1 cellular context compared by ENCODE assay signal in the genomic region with DNA sequence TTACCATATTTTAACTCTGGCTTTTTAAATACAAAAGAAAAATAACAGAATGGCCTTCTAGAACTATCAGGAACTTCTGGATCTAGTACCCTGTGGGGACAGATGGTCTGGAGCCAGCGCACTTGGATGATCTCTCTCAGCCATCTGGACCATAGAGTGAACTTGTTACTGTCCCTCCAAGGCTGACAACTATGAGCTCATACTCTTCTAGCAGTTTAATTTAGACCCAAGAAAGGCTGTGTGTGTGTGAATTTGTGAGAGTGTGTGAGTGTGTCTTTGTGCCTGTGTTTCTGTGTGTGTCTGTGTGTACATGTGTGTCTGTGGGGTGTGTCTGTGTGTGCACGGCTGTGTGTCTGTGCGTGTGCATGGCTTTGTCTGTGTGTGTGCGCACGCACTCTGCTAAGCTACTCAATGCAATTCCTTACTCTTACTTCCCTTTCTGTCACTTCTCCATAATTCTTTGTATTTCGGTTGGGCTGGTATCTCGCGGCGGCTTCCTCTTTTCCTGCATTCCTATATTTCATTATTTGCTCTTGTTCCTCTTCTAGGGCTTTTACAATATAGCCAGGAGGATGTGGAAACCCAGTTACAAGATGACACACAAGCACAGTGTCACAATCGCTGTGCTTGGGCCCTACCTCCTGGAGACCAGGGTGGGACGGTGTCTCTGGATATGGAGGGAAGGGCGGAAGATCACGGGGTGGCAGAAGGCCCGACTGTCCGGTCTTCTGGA.
A peak's percentile ranks its signal among the peaks of the same experiment; 100 is the strongest.
TF ChIP-seq lines count a peak whose summit lies in the region.

No MANE protein-coding gene starts in this region.

TF ChIP-seq in K562, 482 proteins besides CTCF, POLR2A, EP300 and RAD21 (continued from another document and continues in another):
- TF ChIP-seq CEBPZ (IDR thresholded peaks at IDR 0.05; ENCODE audit: borderline replicate concordance, low read depth, low read length) (no peak), VEZF1 (CRISPR knock-in tag; IDR thresholded peaks at IDR 0.05) (no peak; the same call in 1 of the 2 replicates), SNIP1 (IDR thresholded peaks at IDR 0.05; ENCODE audit: low read depth) (no peak), MITF (IDR thresholded peaks at IDR 0.05) (no peak), ZNF717 (CRISPR knock-in tag; IDR thresholded peaks at IDR 0.05) (no peak), ZNF224 (CRISPR knock-in tag; IDR thresholded peaks at IDR 0.05) (no peak), XRCC3 (IDR thresholded peaks at IDR 0.05) (no peak), NFRKB (IDR thresholded peaks at IDR 0.05; ENCODE audit: low read depth) (0 out of 2 replicates have a peak, but pooled peaks have one; percentile 46), TEAD2 (tag; IDR thresholded peaks at IDR 0.05) (no peak), HMG20B (CRISPR knock-in tag; IDR thresholded peaks at IDR 0.05) (no peak), DEAF1 (CRISPR knock-in tag; IDR thresholded peaks at IDR 0.05) (no peak), RBM14 (IDR thresholded peaks at IDR 0.05; ENCODE audit: borderline replicate concordance, insufficient read depth, low read depth, low read length) (no peak), CBX2 (IDR thresholded peaks at IDR 0.05; ENCODE audit: insufficient read depth, low read length, poor library complexity, severe bottlenecking) (no peak), GABPB2 (CRISPR knock-in tag; conservative IDR thresholded peaks at IDR 0.05) (no peak), ZBTB40 (IDR thresholded peaks at IDR 0.05) (peak; percentile 62), ZBTB40 (CRISPR knock-in tag; IDR thresholded peaks at IDR 0.05) (no peak), ZNF12 (CRISPR knock-in tag; IDR thresholded peaks at IDR 0.05) (no peak), ZNF445 (CRISPR knock-in tag; IDR thresholded peaks at IDR 0.05; ENCODE audit: low read depth) (no peak), FOXA3 (CRISPR knock-in tag; conservative IDR thresholded peaks at IDR 0.05 in 1 of 2, IDR thresholded peaks at IDR 0.05 in 1 of 2) (0 out of 4 replicates have a peak, but pooled peaks of 1 of the 2 experiments have one; percentile 27), MECOM (CRISPR knock-in tag; IDR thresholded peaks at IDR 0.05) (no peak), ETV5 (CRISPR knock-in tag; IDR thresholded peaks at IDR 0.05; ENCODE audit: low read depth) (no peak), KDM2B (CRISPR knock-in tag; IDR thresholded peaks at IDR 0.05) (no peak), ZNF347 (CRISPR knock-in tag; IDR thresholded peaks at IDR 0.05; ENCODE audit: low read depth) (no peak), CHAMP1 (IDR thresholded peaks at IDR 0.05) (no peak), KHSRP (IDR thresholded peaks at IDR 0.05) (no peak), ZSCAN29 (IDR thresholded peaks at IDR 0.05) (no peak), SIX5 (IDR thresholded peaks at IDR 0.05; ENCODE audit: borderline replicate concordance in 1 of 2, insufficient read depth in 1 of 2, low read depth in 1 of 2, low read length in 2 of 2) (no peak), ZNF785 (CRISPR knock-in tag; IDR thresholded peaks at IDR 0.05) (no peak), ESRRB (CRISPR knock-in tag; IDR thresholded peaks at IDR 0.05; ENCODE audit: borderline replicate concordance) (no peak), LCOR (CRISPR knock-in tag; IDR thresholded peaks at IDR 0.05) (peak; percentile 30; the same call in 1 of the 2 replicates), ZZZ3 (IDR thresholded peaks at IDR 0.05) (no peak), MTF1 (CRISPR knock-in tag; IDR thresholded peaks at IDR 0.05; ENCODE audit: borderline replicate concordance) (no peak)
- TF ChIP-seq, protein P1, sequence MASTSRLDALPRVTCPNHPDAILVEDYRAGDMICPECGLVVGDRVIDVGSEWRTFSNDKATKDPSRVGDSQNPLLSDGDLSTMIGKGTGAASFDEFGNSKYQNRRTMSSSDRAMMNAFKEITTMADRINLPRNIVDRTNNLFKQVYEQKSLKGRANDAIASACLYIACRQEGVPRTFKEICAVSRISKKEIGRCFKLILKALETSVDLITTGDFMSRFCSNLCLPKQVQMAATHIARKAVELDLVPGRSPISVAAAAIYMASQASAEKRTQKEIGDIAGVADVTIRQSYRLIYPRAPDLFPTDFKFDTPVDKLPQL (IDR thresholded peaks at IDR 0.05; ENCODE audit: extremely low read depth, insufficient read length), result no peak
- TF ChIP-seq, protein P2, sequence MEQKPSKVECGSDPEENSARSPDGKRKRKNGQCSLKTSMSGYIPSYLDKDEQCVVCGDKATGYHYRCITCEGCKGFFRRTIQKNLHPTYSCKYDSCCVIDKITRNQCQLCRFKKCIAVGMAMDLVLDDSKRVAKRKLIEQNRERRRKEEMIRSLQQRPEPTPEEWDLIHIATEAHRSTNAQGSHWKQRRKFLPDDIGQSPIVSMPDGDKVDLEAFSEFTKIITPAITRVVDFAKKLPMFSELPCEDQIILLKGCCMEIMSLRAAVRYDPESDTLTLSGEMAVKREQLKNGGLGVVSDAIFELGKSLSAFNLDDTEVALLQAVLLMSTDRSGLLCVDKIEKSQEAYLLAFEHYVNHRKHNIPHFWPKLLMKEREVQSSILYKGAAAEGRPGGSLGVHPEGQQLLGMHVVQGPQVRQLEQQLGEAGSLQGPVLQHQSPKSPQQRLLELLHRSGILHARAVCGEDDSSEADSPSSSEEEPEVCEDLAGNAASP (IDR thresholded peaks at IDR 0.05), result no peak
